ENCODE assay signal across 8 cellular contexts in genomic region chr20:47347661-47348462, GRCh38. TPM values are rescaled to one million over a fixed set of nuclear protein-coding genes. Genes with fewer than 3 reads are reported as not detected.
DNase-seq lines count a peak whose midpoint lies in the region; ATAC-seq and TF ChIP-seq lines count a peak whose summit lies in the region.

No MANE protein-coding gene starts in this region.

- no peaks in the 10 kb centered on the region for H3K9me3 Mint-ChIP-seq in activated T-cell treated with anti-CD3 and anti-CD28 coated beads, Interleukin-2, amount 50 U/mL, for 72 hours

- 26 to 31% methylated on average over 4 of the region's 4 CpGs for WGBS in thyroid gland, 2 donors

- peak overlapping the region; percentile 7 for H3K27ac ChIP-seq in colonic mucosa
- peak overlapping the region; percentile 34 to 67 for H3K27ac ChIP-seq in mucosa of rectum (ENCODE audit: low read depth in 2 of 2, low read length in 2 of 2)
- H3K27ac ChIP-seq in thyroid gland: peak overlapping the region; percentile 83 to 100 (median 100)

- H3K36me3 ChIP-seq in colonic mucosa (no peaks in the 10 kb centered on the region), mucosa of rectum (ENCODE audit: control insufficient read depth in 2 of 2, insufficient read depth in 2 of 2, low read length in 2 of 2) (peaks cover 13 to 19% of the 10 kb centered on the region in 2 donors), thyroid gland (no peaks in the 10 kb centered on the region)

- H3K27me3 ChIP-seq in colonic mucosa (no peaks in the 10 kb centered on the region), mucosa of rectum (ENCODE audit: control insufficient read depth in 2 of 2, insufficient read depth in 2 of 2, low read length in 2 of 2) (no peaks in the 10 kb centered on the region), thyroid gland (no peaks in the 10 kb centered on the region)

- TF ChIP-seq POLR2A in thyroid gland (IDR thresholded peaks at IDR 0.05): peak in 1 of 2 donors; percentile 35

- H3K4me3 Mint-ChIP-seq in activated T-cell treated with anti-CD3 and anti-CD28 coated beads, Interleukin-2, amount 50 U/mL, for 72 hours: no peak overlapping the region

- no peak for DNase-seq in activated T-cell treated with anti-CD3 and anti-CD28 coated beads, Interleukin-2, amount 50 U/mL, for 72 hours
- DNase-seq in activated T-cell treated with anti-CD3 and anti-CD28 coated beads for 4 hours (no peak), colonic mucosa (no peak), thyroid gland (peak in 1 of 2 donors; percentile 25), NCI-H524 (lab: John Stamatoyannopoulos, UW) (no peak)

- intact Hi-C loops in colonic mucosa (cut with DNase I) (no loop called here), thyroid gland (cut with DNase I) (no loop called here)

- H3K4me1 ChIP-seq in colonic mucosa: peaks cover 9% of the 10 kb centered on the region
- peaks cover 19 to 39% of the 10 kb centered on the region in 2 donors for H3K4me1 ChIP-seq in mucosa of rectum (ENCODE audit: control insufficient read depth in 2 of 2, insufficient read depth in 2 of 2, low read length in 2 of 2)
- H3K4me1 ChIP-seq in thyroid gland: peaks cover 61 to 72% of the 10 kb centered on the region in 2 donors

- H3K9me3 ChIP-seq in colonic mucosa (no peaks in the 10 kb centered on the region), mucosa of rectum (ENCODE audit: control insufficient read depth in 2 of 2, low read length in 2 of 2) (no peaks in the 10 kb centered on the region), thyroid gland (no peaks in the 10 kb centered on the region)

- H3K4me3 ChIP-seq in colonic mucosa (no peak overlapping the region), mucosa of rectum (ENCODE audit: low read length in 2 of 2) (no peak overlapping the region), thyroid gland (replicated peaks in 1 of 3) (no peak overlapping the region)

- H3K36me3 Mint-ChIP-seq in activated T-cell treated with anti-CD3 and anti-CD28 coated beads, Interleukin-2, amount 50 U/mL, for 72 hours (ENCODE audit: insufficient read depth in 2 of 2): peaks cover 4 to 25% of the 10 kb centered on the region in 2 donors

- H3K27ac Mint-ChIP-seq in activated T-cell treated with anti-CD3 and anti-CD28 coated beads, Interleukin-2, amount 50 U/mL, for 72 hours: peak overlapping the region; percentile 63

- no peaks in the 10 kb centered on the region for H3K27me3 Mint-ChIP-seq in activated T-cell treated with anti-CD3 and anti-CD28 coated beads, Interleukin-2, amount 50 U/mL, for 72 hours (ENCODE audit: low read depth)

- H3K4me1 Mint-ChIP-seq in activated T-cell treated with anti-CD3 and anti-CD28 coated beads, Interleukin-2, amount 50 U/mL, for 72 hours (ENCODE audit: low read depth): peaks cover 10% of the 10 kb centered on the region

- H3K9ac ChIP-seq in colonic mucosa (ENCODE audit: low read depth in 2 of 2, low read length in 2 of 2) (no peak overlapping the region), mucosa of rectum (ENCODE audit: low read depth in 1 of 2, low read length in 2 of 2) (no peak overlapping the region)

- no peak for ATAC-seq in activated T-cell treated with anti-CD3 and anti-CD28 coated beads, Interleukin-2, amount 50 U/mL, for 72 hours (replicated peaks in 1 of 2)
- ATAC-seq in GM18907 (IDR thresholded peaks at IDR 0.05; ENCODE audit: unreplicated experiment): no peak
- ATAC-seq in HG02973 (IDR thresholded peaks at IDR 0.05; ENCODE audit: unreplicated experiment): no peak

- TF ChIP-seq CTCF in colonic mucosa (IDR thresholded peaks at IDR 0.05) (no peak), thyroid gland (IDR thresholded peaks at IDR 0.05) (no peak)

RNA-seq across cellular contexts. Expression of gene ZMYND8, which starts 8.6 kb away (rescaled TPM):
- 10 to 100 TPM; 34.3 to 40.1 TPM for total RNA-seq in activated T-cell treated with anti-CD3 and anti-CD28 coated beads, Interleukin-2, amount 50 U/mL, for 72 hours
- total RNA-seq in colonic mucosa: 10 to 100 TPM; 45.4 to 53.1 TPM
- 10 to 100 TPM; 29.7 to 42.4 (median 30.9) TPM for total RNA-seq in thyroid gland

Comparison
In these comparisons a context has a peak if more than half of its experiments do, and no peak if none do; other contexts are left out.
1. H3K27ac ChIP-seq: peak in every context shown above with its lines; median percentile 100 in thyroid gland; 50 in mucosa of rectum; 7 in colonic mucosa.